14 cellular contexts compared by ENCODE assay signal in the genomic region with DNA sequence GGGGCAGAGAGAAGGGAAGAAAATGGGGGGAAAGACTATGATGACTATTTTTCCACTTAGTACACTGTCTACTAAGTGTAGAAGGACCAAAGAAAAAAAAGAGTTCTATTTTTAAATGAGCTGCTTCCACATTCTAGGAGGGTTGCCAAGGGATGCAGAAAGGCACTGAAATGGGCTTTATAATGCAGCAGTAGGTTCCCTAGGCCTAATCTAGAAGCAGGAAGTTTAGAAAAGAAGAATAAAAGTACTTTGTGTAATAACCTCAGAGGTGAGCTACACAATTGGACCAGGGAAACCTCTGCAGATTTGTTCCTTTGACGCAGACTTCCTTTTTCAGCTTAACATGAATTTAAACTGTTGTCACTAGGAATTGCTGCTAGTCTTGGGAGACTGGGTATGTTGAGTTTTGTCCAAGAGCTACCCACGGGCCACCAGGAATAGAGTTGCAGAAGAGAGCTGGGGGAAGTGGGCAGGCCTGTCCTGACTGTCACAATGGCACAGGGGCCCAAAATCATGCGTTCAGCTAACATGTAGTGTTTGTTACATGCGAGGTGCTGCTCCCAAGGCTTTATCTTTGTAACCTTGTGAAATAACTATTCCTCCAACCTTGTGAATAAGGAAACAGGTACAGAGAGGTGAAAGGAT. TPM values are rescaled to one million over a fixed set of nuclear protein-coding genes. Genes with fewer than 3 reads are reported as not detected.
A peak's percentile ranks its signal among the peaks of the same experiment; 100 is the strongest.
DNase-seq lines count a peak whose midpoint lies in the region; ATAC-seq and TF ChIP-seq lines count a peak whose summit lies in the region.
"Had no signal": no experiment of that assay in that cellular context is flagged by ENCODE, and none has a peak within 500 bp of the region (broad histone marks: within the 10 kb centered on the region; RNA-seq: fewer than 3 reads in every experiment).

No MANE protein-coding gene starts in this region.

- no peak for TF ChIP-seq EP300 in sigmoid colon (IDR thresholded peaks at IDR 0.05)

- no peak overlapping the region for H3K4me2 ChIP-seq in PC-9

- BruUV-seq in PC-9 (replicated peaks; lab: Mats Ljungman, UMichigan) = no TSS peak

- peak; percentile 24 for ATAC-seq in CD4-positive, alpha-beta T cell (ENCODE audit: poor library complexity)
- peak; percentile 36; the same call in 2 of the 3 replicates for ATAC-seq in SK-N-SH treated with all-trans-retinoic acid at 6 μM for 48 hours
- ATAC-seq in heart right ventricle = peak; percentile 62 to 93 (median 84)
- no peak for ATAC-seq in GM21717 (IDR thresholded peaks at IDR 0.05; ENCODE audit: unreplicated experiment)
- ATAC-seq in GM19397 (IDR thresholded peaks at IDR 0.05; ENCODE audit: unreplicated experiment) = no peak
- ATAC-seq: GM12878 had no signal

- POLR2A ChIA-PET in CD4-positive, alpha-beta T cell (lab: Charles Lee) = interaction anchor here (2.2 kb wide), 1 partner anchor 63 kb away, joined by 7 read pairs; a partner anchor contains a TSS
- POLR2A ChIA-PET in PC-9 (lab: Charles Lee; ENCODE audit: unreplicated experiment) = interaction anchor here (0.7 kb wide), 1 partner anchor 1332 kb away, joined by 11 read pairs; no protein-coding TSS in a partner anchor

- H3K9me3 Mint-ChIP-seq in CD4-positive, alpha-beta T cell = no peaks in the 10 kb centered on the region
- H3K9me3 Mint-ChIP-seq: CD8-positive, alpha-beta memory T cell; nephron progenitor cell had no signal

- intact Hi-C loops in CD4-positive, alpha-beta T cell (cut with DNase I, micrococcal nuclease) = no loop called here
- intact Hi-C loops in heart right ventricle (cut with DNase I) = loop anchor here in 5 of 10 donors (5.0 kb wide), 3 partner anchors 32 to 102 kb away; a partner anchor contains a TSS
- intact Hi-C loops in sigmoid colon (cut with DNase I) = no loop called here
- intact Hi-C loops in PC-9 (cut with micrococcal nuclease; ENCODE audit: unreplicated experiment) = loop anchor here (5.0 to 10.0 kb wide), 2 partner anchors 100 to 247 kb away; no protein-coding TSS in a partner anchor

- H3K4me3 ChIP-seq in heart right ventricle (no peak overlapping the region), sigmoid colon (no peak overlapping the region), PC-9 (no peak overlapping the region)
- H3K4me3 ChIP-seq: GM12878, Peyer's patch had no signal

- H3F3A ChIP-seq in PC-9 (ENCODE audit: insufficient read depth, low read depth) = no peaks in the 10 kb centered on the region

- H2AFZ ChIP-seq in PC-9 = no peak overlapping the region

- no peaks in the 10 kb centered on the region for H3K36me3 Mint-ChIP-seq in CD4-positive, alpha-beta T cell (ENCODE audit: low read depth)
- H3K36me3 Mint-ChIP-seq: CD8-positive, alpha-beta memory T cell had no signal

- TF ChIP-seq CTCF in CD4-positive, alpha-beta T cell (IDR thresholded peaks at IDR 0.05) = no peak
- TF ChIP-seq CTCF in heart right ventricle (IDR thresholded peaks at IDR 0.05) (no peak), sigmoid colon (IDR thresholded peaks at IDR 0.05) (no peak), PC-9 (conservative IDR thresholded peaks at IDR 0.05) (no peak)

- no peaks in the 10 kb centered on the region for H3K36me3 ChIP-seq in heart right ventricle
- H3K36me3 ChIP-seq in sigmoid colon = no peaks in the 10 kb centered on the region
- H3K36me3 ChIP-seq in PC-9 (ENCODE audit: low read depth) = no peaks in the 10 kb centered on the region
- H3K36me3 ChIP-seq: Peyer's patch had no signal

- H3K4me3 Mint-ChIP-seq in CD4-positive, alpha-beta T cell = no peak overlapping the region
- H3K4me3 Mint-ChIP-seq: CD8-positive, alpha-beta memory T cell; nephron progenitor cell had no signal

- H3K9me3 ChIP-seq in CD4-positive, alpha-beta T cell (ENCODE audit: control insufficient read depth, low read length) = no peaks in the 10 kb centered on the region
- no peaks in the 10 kb centered on the region for H3K9me3 ChIP-seq in heart right ventricle
- H3K9me3 ChIP-seq in sigmoid colon = no peaks in the 10 kb centered on the region
- H3K9me3 ChIP-seq in PC-9 (ENCODE audit: insufficient read depth, low read depth) = no peaks in the 10 kb centered on the region
- H3K9me3 ChIP-seq: Peyer's patch had no signal

- no peaks in the 10 kb centered on the region for H3K27me3 Mint-ChIP-seq in CD4-positive, alpha-beta T cell

- peaks cover 6 to 32% (median 19%) of the 10 kb centered on the region in 9 donors for H3K4me1 ChIP-seq in heart right ventricle
- H3K4me1 ChIP-seq in sigmoid colon = peaks cover 0 to 14% (median 10%) of the 10 kb centered on the region in 4 donors
- peaks cover 10% of the 10 kb centered on the region for H3K4me1 ChIP-seq in PC-9 (replicated peaks; ENCODE audit: insufficient read depth)
- H3K4me1 ChIP-seq: Peyer's patch had no signal

- no peak overlapping the region for H3K27ac ChIP-seq in CD4-positive, alpha-beta T cell (ENCODE audit: low read depth, low read length)
- H3K27ac ChIP-seq in heart right ventricle = peak overlapping the region in 9 of 10 donors; percentile 18 to 73 (median 50)
- peak overlapping the region; percentile 34 to 59 (median 39) for H3K27ac ChIP-seq in sigmoid colon
- H3K27ac ChIP-seq in PC-9 = no peak overlapping the region

- H3K27me3 ChIP-seq in CD4-positive, alpha-beta T cell (ENCODE audit: control insufficient read depth, insufficient read depth, low read length) = no peaks in the 10 kb centered on the region
- H3K27me3 ChIP-seq in heart right ventricle (no peaks in the 10 kb centered on the region), sigmoid colon (no peaks in the 10 kb centered on the region), PC-9 (ENCODE audit: insufficient read depth, low read depth) (no peaks in the 10 kb centered on the region)
- H3K27me3 ChIP-seq: Peyer's patch had no signal

- H3K4me1 Mint-ChIP-seq in CD4-positive, alpha-beta T cell (ENCODE audit: low read depth) = peaks cover 21% of the 10 kb centered on the region

- no peaks in the 10 kb centered on the region for H3K79me2 ChIP-seq in PC-9 (ENCODE audit: low read depth)

- no peak for TF ChIP-seq POLR2A in sigmoid colon (IDR thresholded peaks at IDR 0.05)

- no peaks in the 10 kb centered on the region for H3K9me2 ChIP-seq in PC-9 (ENCODE audit: insufficient read depth)

- H4K20me1 ChIP-seq in PC-9 (ENCODE audit: insufficient read depth) = no peaks in the 10 kb centered on the region

- no peak for DNase-seq in CD4-positive, alpha-beta T cell
- DNase-seq in heart right ventricle = peak in 1 of 2 donors; percentile 48
- no peak for DNase-seq in sigmoid colon
- DNase-seq in PC-9 = no peak
- no peak for DNase-seq in D341Med (ENCODE audit: low spot score)
- DNase-seq: activated effector memory CD4-positive, alpha-beta T cell treated with Interleukin-2 at 50 U/mL for 16 hours; CD8-positive, alpha-beta memory T cell; effector memory CD4-positive, alpha-beta T cell; nephron progenitor cell; Peyer's patch had no signal

- WGBS in heart right ventricle, 2 donors = 57 to 62% methylated on average over 4 of the region's 4 CpGs
- 55 to 67% methylated on average over 4 of the region's 4 CpGs for WGBS in sigmoid colon, 2 donors

- CTCF ChIA-PET in CD4-positive, alpha-beta T cell (lab: Charles Lee) = interaction anchor here (0.9 to 1.4 kb wide), 3 partner anchors 9 to 100 kb away, joined by 3 to 4 read pairs (median 3); no protein-coding TSS in a partner anchor
- CTCF ChIA-PET in PC-9 (lab: Charles Lee) = interaction anchor here (0.7 kb wide), 1 partner anchor 667 kb away, joined by 9 read pairs; no protein-coding TSS in a partner anchor

- no peak overlapping the region for H3K27ac Mint-ChIP-seq in CD4-positive, alpha-beta T cell
- H3K27ac Mint-ChIP-seq: CD8-positive, alpha-beta memory T cell had no signal

TF ChIP-seq in SK-N-SH treated with all-trans-retinoic acid at 6 μM for 48 hours, 23 proteins besides CTCF, POLR2A, EP300 and RAD21:
- TF ChIP-seq BACH2 (CRISPR knock-in tag; IDR thresholded peaks at IDR 0.05; ENCODE audit: borderline replicate concordance) (no peak), ISL1 (CRISPR knock-in tag; IDR thresholded peaks at IDR 0.05) (no peak), GLIS3 (CRISPR knock-in tag; IDR thresholded peaks at IDR 0.05) (no peak), TOX (CRISPR knock-in tag; IDR thresholded peaks at IDR 0.05; ENCODE audit: borderline replicate concordance) (no peak)

RNA-seq across cellular contexts. Expression of a gene that starts 34.6 kb away (rescaled TPM):
- total RNA-seq in CD4-positive, alpha-beta T cell = 10 to 100 TPM; 85.3 to 87.6 TPM
- total RNA-seq in heart right ventricle = 100 to 1,000 TPM; 103 to 148 (median 117) TPM
- 100 to 1,000 TPM in 1 of 2 donors, 10 to 100 TPM in 1; 77.8 to 165 TPM for polyA plus RNA-seq in heart right ventricle
- total RNA-seq in sigmoid colon = 10 to 100 TPM; 61.9 to 88.1 (median 83.9) TPM
- polyA plus RNA-seq in sigmoid colon = 100 to 1,000 TPM; 125 to 209 (median 142) TPM
- 110 and 165 TPM in 2 replicates for total RNA-seq in PC-9 (2021)

Comparison
In these comparisons a context has a peak if more than half of its experiments do, and no peak if none do; other contexts are left out.
1. ATAC-seq: peak in CD4-positive, alpha-beta T cell (single experiment), SK-N-SH treated with all-trans-retinoic acid at 6 μM for 48 hours (single experiment) and heart right ventricle (8 of 8); none in GM21717 (single experiment) and GM19397 (single experiment).
2. H3K27ac ChIP-seq: peak in heart right ventricle (9 of 10) and sigmoid colon (4 of 4); none in CD4-positive, alpha-beta T cell (single experiment) and PC-9 (single experiment).